ENCODE assay signal across 1 cellular context in genomic region chr17:40340880-40341807, GRCh38.
TF ChIP-seq lines count a peak whose summit lies in the region.

No MANE protein-coding gene starts in this region.

TF ChIP-seq in HepG2, 621 proteins besides CTCF, POLR2A, EP300 and RAD21 (continued from another document and continues in another):
- TF ChIP-seq, protein P1, sequence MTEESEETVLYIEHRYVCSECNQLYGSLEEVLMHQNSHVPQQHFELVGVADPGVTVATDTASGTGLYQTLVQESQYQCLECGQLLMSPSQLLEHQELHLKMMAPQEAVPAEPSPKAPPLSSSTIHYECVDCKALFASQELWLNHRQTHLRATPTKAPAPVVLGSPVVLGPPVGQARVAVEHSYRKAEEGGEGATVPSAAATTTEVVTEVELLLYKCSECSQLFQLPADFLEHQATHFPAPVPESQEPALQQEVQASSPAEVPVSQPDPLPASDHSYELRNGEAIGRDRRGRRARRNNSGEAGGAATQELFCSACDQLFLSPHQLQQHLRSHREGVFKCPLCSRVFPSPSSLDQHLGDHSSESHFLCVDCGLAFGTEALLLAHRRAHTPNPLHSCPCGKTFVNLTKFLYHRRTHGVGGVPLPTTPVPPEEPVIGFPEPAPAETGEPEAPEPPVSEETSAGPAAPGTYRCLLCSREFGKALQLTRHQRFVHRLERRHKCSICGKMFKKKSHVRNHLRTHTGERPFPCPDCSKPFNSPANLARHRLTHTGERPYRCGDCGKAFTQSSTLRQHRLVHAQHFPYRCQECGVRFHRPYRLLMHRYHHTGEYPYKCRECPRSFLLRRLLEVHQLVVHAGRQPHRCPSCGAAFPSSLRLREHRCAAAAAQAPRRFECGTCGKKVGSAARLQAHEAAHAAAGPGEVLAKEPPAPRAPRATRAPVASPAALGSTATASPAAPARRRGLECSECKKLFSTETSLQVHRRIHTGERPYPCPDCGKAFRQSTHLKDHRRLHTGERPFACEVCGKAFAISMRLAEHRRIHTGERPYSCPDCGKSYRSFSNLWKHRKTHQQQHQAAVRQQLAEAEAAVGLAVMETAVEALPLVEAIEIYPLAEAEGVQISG (CRISPR knock-in tag; IDR thresholded peaks at IDR 0.05): peak; percentile 74
- TF ChIP-seq REPIN1 (CRISPR knock-in tag; IDR thresholded peaks at IDR 0.05; ENCODE audit: borderline replicate concordance, low read depth) (0 out of 2 replicates have a peak, but pooled peaks have one; percentile 17), MED13 (CRISPR knock-in tag; IDR thresholded peaks at IDR 0.05) (no peak), PBX2 (CRISPR knock-in tag; IDR thresholded peaks at IDR 0.05) (no peak), KDM6A (CRISPR knock-in tag; IDR thresholded peaks at IDR 0.05; ENCODE audit: low read depth) (no peak), SRSF1 (optimal IDR thresholded peaks at IDR 0.05; ENCODE audit: low read depth, low read length) (no peak), FOSL2 (CRISPR knock-in tag; IDR thresholded peaks at IDR 0.05) (peak; percentile 72), ZNF580 (CRISPR knock-in tag; IDR thresholded peaks at IDR 0.05; ENCODE audit: borderline replicate concordance, low read depth) (no peak), CEBPG (CRISPR knock-in tag; IDR thresholded peaks at IDR 0.05) (0 out of 2 replicates have a peak, but pooled peaks have one; percentile 2), TCF7L2 (IDR thresholded peaks at IDR 0.05; ENCODE audit: low read depth, low read length) (no peak), HNF1A (IDR thresholded peaks at IDR 0.05; ENCODE audit: low read depth) (no peak), HNF1A (CRISPR knock-in tag; IDR thresholded peaks at IDR 0.05; ENCODE audit: borderline replicate concordance) (peak; percentile 67; the same call in 1 of the 2 replicates), DR1 (CRISPR knock-in tag; IDR thresholded peaks at IDR 0.05) (no peak), ZMYM2 (CRISPR knock-in tag; IDR thresholded peaks at IDR 0.05) (no peak), MLLT10 (CRISPR knock-in tag; IDR thresholded peaks at IDR 0.05) (no peak), HOXA3 (CRISPR knock-in tag; IDR thresholded peaks at IDR 0.05) (peak; percentile 99), ZNF558 (CRISPR knock-in tag; IDR thresholded peaks at IDR 0.05; ENCODE audit: borderline replicate concordance) (no peak), NFIC (IDR thresholded peaks at IDR 0.05; ENCODE audit: low read length) (no peak), TP53 (CRISPR knock-in tag; conservative IDR thresholded peaks at IDR 0.05) (no peak), ZBTB7B (CRISPR knock-in tag; IDR thresholded peaks at IDR 0.05) (peak; percentile 69; the same call in 1 of the 2 replicates), ZNF549 (CRISPR knock-in tag; IDR thresholded peaks at IDR 0.05) (0 out of 2 replicates have a peak, but pooled peaks have one; percentile 56), ZBED4 (CRISPR knock-in tag; IDR thresholded peaks at IDR 0.05; ENCODE audit: borderline replicate concordance) (peak; percentile 44; the same call in 1 of the 2 replicates), FOXP4 (CRISPR knock-in tag; IDR thresholded peaks at IDR 0.05) (peak; percentile 72), ZNF570 (CRISPR knock-in tag; IDR thresholded peaks at IDR 0.05; ENCODE audit: borderline replicate concordance) (no peak), CEBPB (IDR thresholded peaks at IDR 0.05; ENCODE audit: borderline replicate concordance, low read depth, low read length) (0 out of 2 replicates have a peak, but pooled peaks have one; percentile 1), HMG20A (CRISPR knock-in tag; IDR thresholded peaks at IDR 0.05; ENCODE audit: borderline replicate concordance) (no peak; the same call in 1 of the 2 replicates), ZBTB4 (CRISPR knock-in tag; IDR thresholded peaks at IDR 0.05; ENCODE audit: borderline replicate concordance) (no peak), ZNF589 (CRISPR knock-in tag; conservative IDR thresholded peaks at IDR 0.05) (no peak), HHEX (CRISPR knock-in tag; IDR thresholded peaks at IDR 0.05) (no peak), NR2F6 (IDR thresholded peaks at IDR 0.05) (no peak), NR2F6 (CRISPR knock-in tag; IDR thresholded peaks at IDR 0.05) (peak; percentile 41), ZNF260 (CRISPR knock-in tag; IDR thresholded peaks at IDR 0.05; ENCODE audit: borderline replicate concordance, low read depth) (no peak; the same call in 1 of the 2 replicates), ZNF552 (CRISPR knock-in tag; IDR thresholded peaks at IDR 0.05; ENCODE audit: borderline replicate concordance) (no peak), POLR2AphosphoS5 (IDR thresholded peaks at IDR 0.05; ENCODE audit: low read depth, low read length) (no peak), ZNF557 (CRISPR knock-in tag; IDR thresholded peaks at IDR 0.05) (peak; percentile 78; the same call in 1 of the 2 replicates), ZNF432 (CRISPR knock-in tag; IDR thresholded peaks at IDR 0.05; ENCODE audit: borderline replicate concordance) (no peak), THYN1 (CRISPR knock-in tag; IDR thresholded peaks at IDR 0.05; ENCODE audit: borderline replicate concordance, low read depth) (no peak), SNAI1 (CRISPR knock-in tag; IDR thresholded peaks at IDR 0.05; ENCODE audit: borderline replicate concordance) (0 out of 2 replicates have a peak, but pooled peaks have one; percentile 66), ZNF546 (CRISPR knock-in tag; conservative IDR thresholded peaks at IDR 0.05) (no peak; the same call in 1 of the 2 replicates), MAZ (IDR thresholded peaks at IDR 0.05; ENCODE audit: borderline replicate concordance, low read depth, low read length) (peak; percentile 92), MAZ (CRISPR knock-in tag; IDR thresholded peaks at IDR 0.05; ENCODE audit: low read depth) (peak; percentile 70; the same call in 1 of the 2 replicates)
- TF ChIP-seq, protein P2, sequence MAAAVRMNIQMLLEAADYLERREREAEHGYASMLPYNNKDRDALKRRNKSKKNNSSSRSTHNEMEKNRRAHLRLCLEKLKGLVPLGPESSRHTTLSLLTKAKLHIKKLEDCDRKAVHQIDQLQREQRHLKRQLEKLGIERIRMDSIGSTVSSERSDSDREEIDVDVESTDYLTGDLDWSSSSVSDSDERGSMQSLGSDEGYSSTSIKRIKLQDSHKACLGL (CRISPR knock-in tag; IDR thresholded peaks at IDR 0.05): peak; percentile 58; the same call in 1 of the 2 replicates
- TF ChIP-seq, protein P3, sequence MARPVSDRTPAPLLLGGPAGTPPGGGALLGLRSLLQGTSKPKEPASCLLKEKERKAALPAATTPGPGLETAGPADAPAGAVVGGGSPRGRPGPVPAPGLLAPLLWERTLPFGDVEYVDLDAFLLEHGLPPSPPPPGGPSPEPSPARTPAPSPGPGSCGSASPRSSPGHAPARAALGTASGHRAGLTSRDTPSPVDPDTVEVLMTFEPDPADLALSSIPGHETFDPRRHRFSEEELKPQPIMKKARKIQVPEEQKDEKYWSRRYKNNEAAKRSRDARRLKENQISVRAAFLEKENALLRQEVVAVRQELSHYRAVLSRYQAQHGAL (CRISPR knock-in tag; IDR thresholded peaks at IDR 0.05; ENCODE audit: not compliant biosample characterization): no peak
